ENCODE assay signal across 8 cellular contexts in genomic region chr1:203440780-203441179, GRCh38. TPM values are rescaled to one million over a fixed set of nuclear protein-coding genes. Genes with fewer than 3 reads are reported as not detected.
DNase-seq lines count a peak whose midpoint lies in the region; ATAC-seq and TF ChIP-seq lines count a peak whose summit lies in the region.

No MANE protein-coding gene starts in this region.

- 12% methylated on average over 7 of the region's 7 CpGs for WGBS in prostate gland

- in situ Hi-C loops in GM13977 (cut with MboI; ENCODE audit: low pct_unique_long_range_greater_than_20kb, low sequenced_read_pairs, unreplicated experiment): no loop called here

- no peak for TF ChIP-seq POLR2A in prostate gland (IDR thresholded peaks at IDR 0.05)

- DNase-seq in A172 (ENCODE audit: low spot score) (peak; percentile 86), GM13977 (ENCODE audit: low spot score) (peak; percentile 48), Right ventricle myocardium inferior (ENCODE audit: missing footprints) (peak; percentile 87), prostate gland (ENCODE audit: low spot score) (peak; percentile 76), NCI-H510A (lab: John Stamatoyannopoulos, UW) (no peak)

- H3K9me3 ChIP-seq in prostate gland: no peaks in the 10 kb centered on the region

- H3K4me1 ChIP-seq in prostate gland (replicated peaks): no peaks in the 10 kb centered on the region

- intact Hi-C loops in Right ventricle myocardium inferior (cut with DNase I): loop anchor here (2.0 kb wide), 3 partner anchors 72 to 174 kb away; no protein-coding TSS in a partner anchor
- intact Hi-C loops in prostate gland (cut with DNase I): loop anchor here (1.0 to 5.0 kb wide), 2 partner anchors 100 to 168 kb away; no protein-coding TSS in a partner anchor

- H3K27ac ChIP-seq in prostate gland: peak overlapping the region; percentile 13 to 31

- no peak overlapping the region for H3K4me3 ChIP-seq in prostate gland

- ATAC-seq in SK-N-SH treated with all-trans-retinoic acid at 6 μM for 48 hours: peak; percentile 98
- peak; percentile 96 for ATAC-seq in Right ventricle myocardium inferior
- no peak for ATAC-seq in HG03139 (IDR thresholded peaks at IDR 0.05; ENCODE audit: unreplicated experiment)
- ATAC-seq in GM21528 (IDR thresholded peaks at IDR 0.05; ENCODE audit: low FRiP score, unreplicated experiment): no peak

- TF ChIP-seq CTCF in GM13977 (IDR thresholded peaks at IDR 0.05; ENCODE audit: extremely low read depth, insufficient read depth, missing control alignments) (peak; percentile 49), prostate gland (IDR thresholded peaks at IDR 0.05) (peak; percentile 42 to 88 (median 67))

- H3K27me3 ChIP-seq in prostate gland (replicated peaks; ENCODE audit: insufficient read depth): no peaks in the 10 kb centered on the region

- H3K36me3 ChIP-seq in prostate gland: no peaks in the 10 kb centered on the region

TF ChIP-seq in SK-N-SH treated with all-trans-retinoic acid at 6 μM for 48 hours, 23 proteins besides CTCF, POLR2A, EP300 and RAD21:
- TF ChIP-seq SNAI2 (CRISPR knock-in tag; IDR thresholded peaks at IDR 0.05) (no peak), GLIS3 (CRISPR knock-in tag; IDR thresholded peaks at IDR 0.05) (no peak), ZFP3 (CRISPR knock-in tag; IDR thresholded peaks at IDR 0.05) (peak; percentile 51; the same call in 1 of the 2 replicates), BACH2 (CRISPR knock-in tag; IDR thresholded peaks at IDR 0.05; ENCODE audit: borderline replicate concordance) (no peak), OSR1 (CRISPR knock-in tag; IDR thresholded peaks at IDR 0.05) (no peak)

RNA-seq across cellular contexts. Expression of gene PRELP, which starts 34.8 kb away (rescaled TPM):
- 0.07 TPM in 1 of 2 replicates, not detected in the other for total RNA-seq in A172 (2014; rRNA removed; shearing (Covaris generic))
- total RNA-seq in Right ventricle myocardium inferior (27.1 TPM), prostate gland (10 to 100 TPM; 17.9 to 43.2 TPM)

RNA-seq across cellular contexts. Expression of gene OPTC, which starts 53.2 kb away (rescaled TPM):
- not detected in 2 replicates for total RNA-seq in A172 (2014; rRNA removed; shearing (Covaris generic))
- total RNA-seq in Right ventricle myocardium inferior (not detected), prostate gland (not detected)

Comparison
In these comparisons a context has a peak if more than half of its experiments do, and no peak if none do; other contexts are left out.
1. ATAC-seq: peak in SK-N-SH treated with all-trans-retinoic acid at 6 μM for 48 hours (single experiment) and Right ventricle myocardium inferior (single experiment); none in HG03139 (single experiment) and GM21528 (single experiment).
2. RNA of gene PRELP, which starts 34.8 kb away (total RNA-seq): 17.9 to 43.2 TPM in prostate gland and 27.1 TPM in Right ventricle myocardium inferior (single experiment); 0.07 TPM in A172; every median in the first group is over 10 times any median in the second.